8 cellular contexts compared by ENCODE assay signal in the genomic region with DNA sequence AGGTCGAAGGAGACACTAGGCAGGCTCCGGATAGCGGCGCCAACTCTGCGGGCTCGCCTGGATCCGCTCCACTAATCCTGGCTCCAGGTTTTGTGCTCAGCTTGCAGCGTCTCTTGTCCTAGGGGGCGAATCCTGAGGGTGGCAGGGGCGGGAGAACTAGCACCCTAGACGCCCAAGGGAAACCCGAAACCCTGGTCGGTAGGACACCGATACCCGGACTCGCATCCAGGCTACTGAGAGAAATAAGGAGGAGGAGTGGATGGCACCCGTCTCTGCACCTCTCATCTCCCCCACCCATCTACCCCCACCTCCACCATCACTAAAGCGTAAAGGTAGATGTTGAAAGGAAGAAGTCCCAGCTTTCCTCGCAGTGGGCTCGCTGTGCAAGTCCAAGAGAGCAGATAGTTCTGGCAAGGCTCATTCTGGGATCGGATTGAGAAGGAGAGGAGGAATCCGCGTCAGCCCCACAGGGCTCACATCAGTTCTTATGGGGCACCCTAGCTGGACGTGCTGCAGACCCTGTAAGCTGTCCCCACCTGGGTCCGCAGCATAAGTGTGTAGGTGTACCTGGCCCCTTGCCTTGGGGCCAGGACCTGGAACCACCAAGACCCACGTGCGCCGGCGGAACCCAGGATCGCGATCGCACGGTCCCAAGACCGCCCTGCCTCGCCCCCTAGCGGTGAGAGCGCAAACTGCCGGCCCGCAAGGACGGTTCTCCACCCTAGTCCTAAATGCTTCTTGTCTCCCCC. TPM values are rescaled to one million over a fixed set of nuclear protein-coding genes. Genes with fewer than 3 reads are reported as not detected.
DNase-seq lines count a peak whose midpoint lies in the region; ATAC-seq and TF ChIP-seq lines count a peak whose summit lies in the region.

No MANE protein-coding gene starts in this region.

- POLR2A ChIA-PET in naive thymus-derived CD4-positive, alpha-beta T cell (lab: Charles Lee), result interaction anchor here (0.6 to 1.0 kb wide), 3 partner anchors 18 to 230 kb away, joined by 3 to 4 read pairs (median 3); a partner anchor contains a TSS

- peak overlapping the region; percentile 65 to 86 (median 77) for H3K4me3 Mint-ChIP-seq in naive thymus-derived CD4-positive, alpha-beta T cell
- H3K4me3 Mint-ChIP-seq in stimulated activated memory B cell treated with anti-CD40 and anti-IgM and Interleukin-4, amounts not matched to agents 10 μg/mL and 1 μg/mL and 100 μg/mL, for 72 hours, result peak overlapping the region; percentile 33

- peak; percentile 49 for ATAC-seq in HG02981 (IDR thresholded peaks at IDR 0.05; ENCODE audit: unreplicated experiment)
- ATAC-seq in naive thymus-derived CD4-positive, alpha-beta T cell, result peak; percentile 87
- ATAC-seq in stimulated activated memory B cell treated with anti-CD40 and anti-IgM and Interleukin-4, amounts not matched to agents 10 μg/mL and 1 μg/mL and 100 μg/mL, for 72 hours, result peak; percentile 77

- peaks cover 39 to 41% of the 10 kb centered on the region in 2 donors for H3K27me3 ChIP-seq in naive thymus-derived CD4-positive, alpha-beta T cell (ENCODE audit: control insufficient read depth in 2 of 2, insufficient read depth in 2 of 2, low read length in 2 of 2)

- H3K4me1 ChIP-seq in naive thymus-derived CD4-positive, alpha-beta T cell (ENCODE audit: control insufficient read depth in 2 of 2, insufficient read depth in 2 of 2, low read length in 2 of 2), result peaks cover 24 to 32% of the 10 kb centered on the region in 2 donors

- intact Hi-C loops in naive thymus-derived CD4-positive, alpha-beta T cell (cut with micrococcal nuclease), result loop anchor here (1.0 to 5.0 kb wide), 6 partner anchors 17 to 162 kb away; a partner anchor contains a TSS

- H3K27ac Mint-ChIP-seq in naive thymus-derived CD4-positive, alpha-beta T cell, result peak overlapping the region in 6 of 9 donors; percentile 6 to 80 (median 44)
- no peak overlapping the region for H3K27ac Mint-ChIP-seq in stimulated activated memory B cell treated with anti-CD40 and anti-IgM and Interleukin-4, amounts not matched to agents 10 μg/mL and 1 μg/mL and 100 μg/mL, for 72 hours

- no peaks in the 10 kb centered on the region for H3K36me3 ChIP-seq in naive thymus-derived CD4-positive, alpha-beta T cell (ENCODE audit: control insufficient read depth in 2 of 3, insufficient read depth in 3 of 3, low read length in 3 of 3)

- H3K9me3 Mint-ChIP-seq in naive thymus-derived CD4-positive, alpha-beta T cell, result peaks cover 0 to 16% (median 2%) of the 10 kb centered on the region in 11 donors
- peaks cover 2% of the 10 kb centered on the region for H3K9me3 Mint-ChIP-seq in stimulated activated memory B cell treated with anti-CD40 and anti-IgM and Interleukin-4, amounts not matched to agents 10 μg/mL and 1 μg/mL and 100 μg/mL, for 72 hours

- no peaks in the 10 kb centered on the region for H3K9me3 ChIP-seq in naive thymus-derived CD4-positive, alpha-beta T cell (ENCODE audit: control insufficient read depth in 2 of 3, low read length in 3 of 3)

- no peak for TF ChIP-seq POLR2A in erythroblast (IDR thresholded peaks at IDR 0.05; ENCODE audit: low read length)

- peaks cover 89 to 96% (median 92%) of the 10 kb centered on the region in 5 donors for H3K27me3 Mint-ChIP-seq in naive thymus-derived CD4-positive, alpha-beta T cell
- peaks cover 100% of the 10 kb centered on the region for H3K27me3 Mint-ChIP-seq in stimulated activated memory B cell treated with anti-CD40 and anti-IgM and Interleukin-4, amounts not matched to agents 10 μg/mL and 1 μg/mL and 100 μg/mL, for 72 hours

- H3K27ac ChIP-seq in naive thymus-derived CD4-positive, alpha-beta T cell (ENCODE audit: low read depth, low read length), result no peak overlapping the region

- DNase-seq in DMS 273 treated with DMSO at 0.1 percent for 48 hours (lab: John Stamatoyannopoulos, UW), result peak; percentile 67
- DNase-seq in NCI-H69 (lab: John Stamatoyannopoulos, UW), result peak; percentile 84
- DNase-seq in activated CD8-positive, alpha-beta memory T cell treated with anti-CD3 and anti-CD28 coated beads, Interleukin-2, amount 50 U/mL, for 48 hours, result peak; percentile 96
- peak; percentile 77 to 88 for DNase-seq in erythroblast (lab: John Stamatoyannopoulos, UW)
- peak; percentile 53 to 84 (median 70) for DNase-seq in naive thymus-derived CD4-positive, alpha-beta T cell
- no peak for DNase-seq in middle frontal gyrus (ENCODE audit: extremely low spot score, low spot score)

- peaks cover 32 to 52% (median 44%) of the 10 kb centered on the region in 7 donors for H3K4me1 Mint-ChIP-seq in naive thymus-derived CD4-positive, alpha-beta T cell
- peaks cover 54% of the 10 kb centered on the region for H3K4me1 Mint-ChIP-seq in stimulated activated memory B cell treated with anti-CD40 and anti-IgM and Interleukin-4, amounts not matched to agents 10 μg/mL and 1 μg/mL and 100 μg/mL, for 72 hours

- CTCF ChIA-PET in naive thymus-derived CD4-positive, alpha-beta T cell (lab: Charles Lee), result interaction anchor here (0.7 to 1.0 kb wide), 4 partner anchors 21 to 162 kb away, joined by 3 to 4 read pairs (median 4); no protein-coding TSS in a partner anchor

- peaks cover 0 to 16% (median 0%) of the 10 kb centered on the region in 5 donors for H3K36me3 Mint-ChIP-seq in naive thymus-derived CD4-positive, alpha-beta T cell
- H3K36me3 Mint-ChIP-seq in stimulated activated memory B cell treated with anti-CD40 and anti-IgM and Interleukin-4, amounts not matched to agents 10 μg/mL and 1 μg/mL and 100 μg/mL, for 72 hours, result peaks cover 6% of the 10 kb centered on the region

- H3K4me3 ChIP-seq in naive thymus-derived CD4-positive, alpha-beta T cell (ENCODE audit: low read length), result peak overlapping the region; percentile 63

RNA-seq across cellular contexts. Expression of a gene that starts 6.9 kb away (rescaled TPM):
- total RNA-seq in naive thymus-derived CD4-positive, alpha-beta T cell, result under 1 TPM in 2 of 5 experiments, not detected in 3; 0.19 to 0.24 TPM
- not detected for polyA plus RNA-seq in naive thymus-derived CD4-positive, alpha-beta T cell

RNA-seq across cellular contexts. Expression of a gene that starts 17.1 kb away (rescaled TPM):
- 10 to 100 TPM in 4 of 5 experiments, 1 to 10 TPM in 1; 8.9 to 20.8 (median 15.2) TPM for total RNA-seq in naive thymus-derived CD4-positive, alpha-beta T cell
- 10 to 100 TPM; 11.3 to 15.1 TPM for polyA plus RNA-seq in naive thymus-derived CD4-positive, alpha-beta T cell
